Comparison of ENCODE assay signal across 8 cellular contexts in the genomic region with DNA sequence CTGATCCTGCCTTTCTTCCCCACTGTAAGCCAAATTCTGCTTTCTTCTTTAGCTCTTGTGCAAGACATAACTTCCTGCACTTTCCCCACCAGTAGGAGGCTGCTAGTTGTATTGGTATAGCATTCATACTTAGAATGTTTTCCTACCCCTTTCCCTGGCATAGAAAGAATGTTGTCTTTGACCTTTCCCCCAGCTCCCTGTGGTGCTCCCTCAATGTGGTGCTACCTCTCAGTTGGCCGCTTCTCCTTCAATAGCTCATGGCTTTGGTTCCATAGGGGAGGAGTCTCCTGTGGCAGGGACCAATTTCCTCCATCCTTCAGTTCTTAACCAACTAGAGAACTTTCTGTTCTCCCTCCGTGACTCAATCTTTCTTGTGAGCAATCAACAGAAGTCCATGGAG.
A peak's percentile ranks its signal among the peaks of the same experiment; 100 is the strongest.
DNase-seq lines count a peak whose midpoint lies in the region; ATAC-seq and TF ChIP-seq lines count a peak whose summit lies in the region.

No MANE protein-coding gene starts in this region.

- H3K27me3 ChIP-seq in adipocyte (replicated peaks; ENCODE audit: control insufficient read depth, insufficient read depth, low read length) (no peaks in the 10 kb centered on the region), spleen (replicated peaks in 1 of 7) (no peaks in the 10 kb centered on the region)
- no peaks in the 10 kb centered on the region for H3K27me3 ChIP-seq in effector memory CD4-positive, alpha-beta T cell (replicated peaks; ENCODE audit: control insufficient read depth, insufficient read depth, low read length, poor library complexity, severe bottlenecking)

- H3K36me3 ChIP-seq in adipocyte (ENCODE audit: control insufficient read depth, insufficient read depth, low read length, severe bottlenecking) (no peaks in the 10 kb centered on the region), spleen (no peaks in the 10 kb centered on the region)
- H3K36me3 ChIP-seq in effector memory CD4-positive, alpha-beta T cell (ENCODE audit: control insufficient read depth, insufficient read depth, low read length): no peaks in the 10 kb centered on the region

- 53 to 94% (median 70%) methylated on average over 2 of the region's 2 CpGs for WGBS in spleen, 5 donors

- peak overlapping the region; percentile 51 for H3K27ac Mint-ChIP-seq in activated T-cell treated with anti-CD3 and anti-CD28 coated beads, Interleukin-2, amount 50 U/mL, for 24 hours

- no peaks in the 10 kb centered on the region for H3K9me3 ChIP-seq in adipocyte (ENCODE audit: control insufficient read depth, low read length)
- H3K9me3 ChIP-seq in spleen: peaks cover 0 to 3% (median 0%) of the 10 kb centered on the region in 8 donors
- H3K9me3 ChIP-seq in effector memory CD4-positive, alpha-beta T cell (ENCODE audit: control insufficient read depth, low read length): no peaks in the 10 kb centered on the region

- TF ChIP-seq CTCF in spleen (IDR thresholded peaks at IDR 0.05 in 8 of 11, conservative IDR thresholded peaks at IDR 0.05 in 3 of 11): peak in 3 of 11 experiments; percentile 10 to 28 (median 26)

- peaks cover 65% of the 10 kb centered on the region for H3K4me1 Mint-ChIP-seq in activated T-cell treated with anti-CD3 and anti-CD28 coated beads, Interleukin-2, amount 50 U/mL, for 24 hours (ENCODE audit: low read depth)

- no peak overlapping the region for H3K9ac ChIP-seq in adipocyte (ENCODE audit: low read length)

- DNase-seq in activated T-cell treated with anti-CD3 and anti-CD28 coated beads, Interleukin-2, amount 50 U/mL, for 24 hours: no peak
- DNase-seq in activated T-cell treated with anti-CD3 and anti-CD28 coated beads for 4 hours (no peak), adipocyte (ENCODE audit: low read depth) (peak; percentile 51), spleen (no peak), retina (no peak)
- no peak for DNase-seq in effector memory CD4-positive, alpha-beta T cell
- DNase-seq in activated naive CD4-positive, alpha-beta T cell (lab: John Stamatoyannopoulos, UW): no peak

- H3K36me3 Mint-ChIP-seq in activated T-cell treated with anti-CD3 and anti-CD28 coated beads, Interleukin-2, amount 50 U/mL, for 24 hours (ENCODE audit: low read depth): no peaks in the 10 kb centered on the region

- H3K4me3 ChIP-seq in adipocyte (ENCODE audit: low read length) (no peak overlapping the region), spleen (peak overlapping the region in 1 of 8 donors; percentile 37)
- no peak overlapping the region for H3K4me3 ChIP-seq in effector memory CD4-positive, alpha-beta T cell (ENCODE audit: insufficient read depth, low read depth, low read length, poor library complexity, severe bottlenecking)

- peaks cover 22% of the 10 kb centered on the region for H3K4me1 ChIP-seq in adipocyte (ENCODE audit: control insufficient read depth, insufficient read depth, low read length)
- peaks cover under 1 to 48% (median 16%) of the 10 kb centered on the region in 6 donors for H3K4me1 ChIP-seq in spleen
- peaks cover 17% of the 10 kb centered on the region for H3K4me1 ChIP-seq in effector memory CD4-positive, alpha-beta T cell (ENCODE audit: control insufficient read depth, insufficient read depth, low read length, poor library complexity, severe bottlenecking)

- H3K4me3 Mint-ChIP-seq in activated T-cell treated with anti-CD3 and anti-CD28 coated beads, Interleukin-2, amount 50 U/mL, for 24 hours: no peak overlapping the region

- H3K27ac ChIP-seq in spleen: peak overlapping the region in 5 of 8 donors; percentile 11 to 70 (median 56)
- no peak overlapping the region for H3K27ac ChIP-seq in effector memory CD4-positive, alpha-beta T cell (ENCODE audit: insufficient read depth, low read length, poor library complexity, severe bottlenecking)

- intact Hi-C loops in spleen (cut with DNase I; ENCODE audit: low total_unique reads): no loop called here

- H3K9me3 Mint-ChIP-seq in activated T-cell treated with anti-CD3 and anti-CD28 coated beads, Interleukin-2, amount 50 U/mL, for 24 hours: no peaks in the 10 kb centered on the region

- no peaks in the 10 kb centered on the region for H3K27me3 Mint-ChIP-seq in activated T-cell treated with anti-CD3 and anti-CD28 coated beads, Interleukin-2, amount 50 U/mL, for 24 hours

- ATAC-seq in HG03045 (IDR thresholded peaks at IDR 0.05; ENCODE audit: unreplicated experiment): peak; percentile 16

- TF ChIP-seq POLR2A in spleen (IDR thresholded peaks at IDR 0.05): no peak
